Comparison of ENCODE assay signal across 14 cellular contexts in the genomic region with DNA sequence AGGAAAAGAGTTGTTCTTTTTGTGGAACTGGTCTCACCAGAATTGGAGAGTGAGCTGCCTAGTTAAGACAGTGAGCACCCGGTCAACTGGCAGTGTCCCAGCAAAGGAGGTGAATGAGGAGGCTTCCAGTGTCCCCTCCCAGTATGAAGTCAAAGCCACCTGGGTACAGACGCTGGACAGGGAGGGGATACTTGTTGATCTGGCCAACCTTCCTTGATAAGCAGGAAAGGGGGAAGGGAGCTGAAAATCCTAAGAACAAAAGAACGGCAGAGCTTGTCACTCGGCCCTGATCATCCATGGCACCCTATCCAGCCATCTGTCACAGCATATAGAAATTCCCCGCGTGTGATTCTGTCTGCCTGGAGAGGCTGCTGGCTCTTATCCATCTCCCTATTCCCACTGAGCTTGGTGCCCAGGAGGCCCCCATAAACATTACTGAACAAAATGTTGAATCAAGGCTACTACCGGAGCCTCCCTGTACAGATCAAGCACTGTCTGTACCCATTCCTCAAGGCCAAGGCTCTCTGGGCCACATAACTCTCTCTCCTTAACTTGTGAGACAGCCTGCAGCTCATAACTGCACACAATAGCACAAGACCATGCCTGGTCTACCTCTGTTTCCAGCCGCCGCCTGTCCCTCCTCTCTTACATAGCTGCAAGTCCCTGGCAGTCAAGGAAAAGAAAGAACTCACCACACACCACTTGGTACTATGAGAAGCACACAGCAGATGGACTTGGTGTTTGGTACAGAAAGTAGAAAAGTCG.
DNase-seq lines count a peak whose midpoint lies in the region; ATAC-seq, FAIRE-seq and TF ChIP-seq lines count a peak whose summit lies in the region.
"Had no signal": no experiment of that assay in that cellular context is flagged by ENCODE, and none has a peak within 500 bp of the region (broad histone marks: within the 10 kb centered on the region; RNA-seq: fewer than 3 reads in every experiment).

No MANE protein-coding gene starts in this region.

- no peaks in the 10 kb centered on the region for H3K27me3 ChIP-seq in psoas muscle (ENCODE audit: insufficient read depth in 3 of 3, low read length in 2 of 3)

- DNase-seq in NCI-H1092 treated with DMSO at 0.1 percent for 48 hours (lab: John Stamatoyannopoulos, UW) (peak; percentile 14), NCI-H1092 (lab: John Stamatoyannopoulos, UW) (no peak), NCI-H446 (lab: John Stamatoyannopoulos, UW) (peak; percentile 62 to 85), psoas muscle (peak in 1 of 2 donors; percentile 50), D721Med (ENCODE audit: insufficient read length, low spot score) (no peak)
- DNase-seq: erythroblast, NCI-H774 had no signal

- WGBS in psoas muscle, 3 donors: 58 to 71% (median 61%) methylated on average over 10 of the region's 10 CpGs

- H3K4me3 ChIP-seq in psoas muscle: no peak overlapping the region
- H3K4me3 ChIP-seq: thoracic aorta had no signal

- no peak for FAIRE-seq in D721Med (lab: Jason Lieb, UNC)
- FAIRE-seq: astrocyte, GM18507 had no signal

- no peaks in the 10 kb centered on the region for H3K36me3 ChIP-seq in psoas muscle (ENCODE audit: insufficient read depth in 1 of 2, low read depth in 1 of 2)
- H3K36me3 ChIP-seq: thoracic aorta had no signal

- no peaks in the 10 kb centered on the region for H3K9me3 ChIP-seq in psoas muscle
- H3K9me3 ChIP-seq: thoracic aorta had no signal

- H3K27ac ChIP-seq in psoas muscle: peak overlapping the region; percentile 50
- H3K27ac ChIP-seq: 22Rv1, thoracic aorta had no signal

- intact Hi-C loops in psoas muscle (cut with DNase I): loop anchor here in 1 of 2 donors (5.0 kb wide), 1 partner anchor 87 kb away; no protein-coding TSS in a partner anchor

- TF ChIP-seq CTCF in psoas muscle (IDR thresholded peaks at IDR 0.05) (no peak), D721Med (IDR thresholded peaks at IDR 0.05; ENCODE audit: insufficient read depth, missing control alignments) (no peak)

- ATAC-seq in esophagus mucosa (peak; percentile 82), psoas muscle (peak in 1 of 4 donors; percentile 33), GM21723 (IDR thresholded peaks at IDR 0.05; ENCODE audit: unreplicated experiment) (no peak), GM21526 (IDR thresholded peaks at IDR 0.05; ENCODE audit: low FRiP score, unreplicated experiment) (no peak)

- peaks cover 27% of the 10 kb centered on the region for H3K4me1 ChIP-seq in psoas muscle

Comparison
In these comparisons a context has a peak if more than half of its experiments do, and no peak if none do; other contexts are left out.
1. DNase-seq: peak in NCI-H1092 treated with DMSO at 0.1 percent for 48 hours (single experiment) and NCI-H446 (2 of 2); none in NCI-H1092 (single experiment) and D721Med (single experiment).